1 cellular context compared by ENCODE assay signal in the genomic region with DNA sequence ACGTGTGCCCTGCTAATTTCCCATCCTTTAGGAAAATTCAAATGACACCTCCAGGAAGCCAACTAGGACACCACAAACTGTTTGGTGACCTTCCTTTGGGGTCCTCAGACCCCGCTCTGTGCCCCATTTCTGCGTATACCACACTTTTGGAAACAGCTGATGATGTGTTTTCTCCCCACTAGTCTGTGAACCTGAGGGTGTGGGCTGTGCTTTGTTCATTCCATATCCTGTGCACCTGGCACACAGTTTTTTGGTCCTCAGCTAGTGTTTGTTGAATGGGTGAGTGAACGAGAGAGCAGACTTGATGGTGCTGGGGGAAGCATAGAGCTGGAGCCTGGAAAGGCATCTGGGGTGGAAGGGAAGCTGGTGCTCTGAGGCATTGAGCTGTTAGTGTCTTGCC.
TF ChIP-seq lines count a peak whose summit lies in the region.

No MANE protein-coding gene starts in this region.

TF ChIP-seq in K562, 482 proteins besides CTCF, POLR2A, EP300 and RAD21:
- TF ChIP-seq, protein P1, sequence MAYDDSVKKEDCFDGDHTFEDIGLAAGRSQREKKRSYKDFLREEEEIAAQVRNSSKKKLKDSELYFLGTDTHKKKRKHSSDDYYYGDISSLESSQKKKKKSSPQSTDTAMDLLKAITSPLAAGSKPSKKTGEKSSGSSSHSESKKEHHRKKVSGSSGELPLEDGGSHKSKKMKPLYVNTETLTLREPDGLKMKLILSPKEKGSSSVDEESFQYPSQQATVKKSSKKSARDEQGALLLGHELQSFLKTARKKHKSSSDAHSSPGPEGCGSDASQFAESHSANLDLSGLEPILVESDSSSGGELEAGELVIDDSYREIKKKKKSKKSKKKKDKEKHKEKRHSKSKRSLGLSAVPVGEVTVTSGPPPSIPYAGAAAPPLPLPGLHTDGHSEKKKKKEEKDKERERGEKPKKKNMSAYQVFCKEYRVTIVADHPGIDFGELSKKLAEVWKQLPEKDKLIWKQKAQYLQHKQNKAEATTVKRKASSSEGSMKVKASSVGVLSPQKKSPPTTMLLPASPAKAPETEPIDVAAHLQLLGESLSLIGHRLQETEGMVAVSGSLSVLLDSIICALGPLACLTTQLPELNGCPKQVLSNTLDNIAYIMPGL (CRISPR knock-in tag; IDR thresholded peaks at IDR 0.05) = no peak
- TF ChIP-seq POLR2H (tag; IDR thresholded peaks at IDR 0.05; ENCODE audit: low read depth) (no peak), ZNF347 (CRISPR knock-in tag; IDR thresholded peaks at IDR 0.05; ENCODE audit: low read depth) (no peak), ZNF316 (IDR thresholded peaks at IDR 0.05) (peak; percentile 52)
